ENCODE assay signal across 8 cellular contexts in genomic region chr5:52915176-52915875, GRCh38.
DNase-seq lines count a peak whose midpoint lies in the region; ATAC-seq, FAIRE-seq and TF ChIP-seq lines count a peak whose summit lies in the region.

No MANE protein-coding gene starts in this region.

- DNase-seq in A549 (ENCODE audit: low read depth in 1 of 2, low spot score in 1 of 2), result peak; percentile 66 to 80
- DNase-seq in NCI-H146 treated with DMSO at 0.1 percent for 48 hours (lab: John Stamatoyannopoulos, UW; ENCODE audit: unreplicated experiment), result peak; percentile 67
- peak; percentile 18 for DNase-seq in T-helper 9 cell
- peak; percentile 82 for DNase-seq in MCF 10A (ENCODE audit: unreplicated experiment)
- peak; percentile 71 for DNase-seq in iPS-NIHi7 (ENCODE audit: extremely low spot score)
- DNase-seq in stimulated activated CD4-positive, alpha-beta T cell treated with anti-CD3 and anti-CD28 coated beads, Interleukin-12 subunit alpha, Interleukin-12 subunit beta, amount 100 ng/mL, for 48 hours (ENCODE audit: low read depth in 2 of 3, low spot score in 1 of 3), result peak; percentile 12 to 57 (median 19)

- no peaks in the 10 kb centered on the region for H3K4me1 Mint-ChIP-seq in MCF 10A (ENCODE audit: insufficient read depth, unreplicated experiment)

- peak overlapping the region; percentile 66 for H3K4me2 ChIP-seq in A549

- H3K4me3 Mint-ChIP-seq in MCF 10A (ENCODE audit: unreplicated experiment), result peak overlapping the region; percentile 68

- H3K4me3 ChIP-seq in A549, result peak overlapping the region; percentile 37

- no peaks in the 10 kb centered on the region for H3K4me1 ChIP-seq in A549

- CTCF ChIA-PET in A549 (lab: Yijun Ruan, JAX), result interaction anchor here (0.6 to 1.0 kb wide), 24 partner anchors 9 to 191 kb away, joined by 3 to 11 read pairs (median 4); no protein-coding TSS in a partner anchor
- CTCF ChIA-PET in MCF 10A (lab: Yijun Ruan, JAX), result interaction anchor here (0.5 to 3.3 kb wide), 51 partner anchors 9 to 1945 kb away, joined by 3 to 77 read pairs (median 4); partner anchors contain the start of genes ITGA1 and PELO

- H3K36me3 Mint-ChIP-seq in MCF 10A (ENCODE audit: insufficient read depth, unreplicated experiment), result no peaks in the 10 kb centered on the region

- no peak overlapping the region for H3K27ac ChIP-seq in A549

- no peak for TF ChIP-seq POLR2A in A549 (IDR thresholded peaks at IDR 0.05; ENCODE audit: low read length)

- peak; percentile 66 to 77 for TF ChIP-seq RAD21 in A549 (conservative IDR thresholded peaks at IDR 0.05 in 1 of 2, IDR thresholded peaks at IDR 0.05 in 1 of 2)

- 4% methylated on average over 4 of the region's 4 CpGs for WGBS in A549 (ENCODE audit: missing lambda C conversion rate)

- H3K27me3 Mint-ChIP-seq in MCF 10A (ENCODE audit: insufficient read depth, unreplicated experiment), result no peaks in the 10 kb centered on the region

- intact Hi-C loops in MCF 10A (cut with micrococcal nuclease), result loop anchor here (1.0 kb wide), 3 partner anchors 114 to 222 kb away; partner anchors contain the start of genes ITGA1 and PELO

- POLR2A ChIA-PET in A549 (lab: Yijun Ruan, JAX), result interaction anchor here (1.0 kb wide), 1 partner anchor 128 kb away, joined by 3 read pairs; the partner anchor contains the start of genes ITGA1 and PELO
- POLR2A ChIA-PET in MCF 10A (lab: Yijun Ruan, JAX), result interaction anchor here (1.0 to 1.5 kb wide), 4 partner anchors 116 to 223 kb away, joined by 3 to 5 read pairs (median 4); no protein-coding TSS in a partner anchor

- ATAC-seq in A549, result peak; percentile 99
- ATAC-seq in GM18502 (IDR thresholded peaks at IDR 0.05; ENCODE audit: poor library complexity, unreplicated experiment), result peak; percentile 99
- ATAC-seq in HG02885 (IDR thresholded peaks at IDR 0.05; ENCODE audit: poor library complexity, unreplicated experiment), result peak; percentile 99

- H3K9me3 Mint-ChIP-seq in MCF 10A (ENCODE audit: unreplicated experiment), result no peaks in the 10 kb centered on the region

- TF ChIP-seq EP300 in A549 (IDR thresholded peaks at IDR 0.05), result no peak

- FAIRE-seq in A549 (lab: Jason Lieb, UNC), result peak; percentile 87

- H3K9me3 ChIP-seq in A549, result no peaks in the 10 kb centered on the region

- peak; percentile 97 for TF ChIP-seq CTCF in A549 (IDR thresholded peaks at IDR 0.05)
- TF ChIP-seq CTCF in MCF 10A (IDR thresholded peaks at IDR 0.05; ENCODE audit: unreplicated experiment), result peak; percentile 78

- no TSS peak for BruUV-seq in MCF 10A (replicated peaks; lab: Mats Ljungman, UMichigan)

- no peak overlapping the region for H3K27ac Mint-ChIP-seq in MCF 10A (ENCODE audit: low read depth, unreplicated experiment)

TF ChIP-seq in A549, 52 proteins besides CTCF, POLR2A, EP300 and RAD21:
- no peak for TF ChIP-seq ATOH8 (CRISPR knock-in tag; IDR thresholded peaks at IDR 0.05; ENCODE audit: low read depth)
- no peak for TF ChIP-seq CHD4 (IDR thresholded peaks at IDR 0.05; ENCODE audit: borderline replicate concordance)
- TF ChIP-seq SMC3 (IDR thresholded peaks at IDR 0.05), result peak; percentile 84
- TF ChIP-seq HES2 (IDR thresholded peaks at IDR 0.05), result no peak

Comparison
In these comparisons a context has a peak if more than half of its experiments do, and no peak if none do; other contexts are left out.
1. DNase-seq: peak in every context shown above with its lines; median percentile 82 in MCF 10A; 73 in A549; 71 in iPS-NIHi7; 67 in NCI-H146 treated with DMSO at 0.1 percent for 48 hours; 19 in stimulated activated CD4-positive, alpha-beta T cell treated with anti-CD3 and anti-CD28 coated beads, Interleukin-12 subunit alpha, Interleukin-12 subunit beta, amount 100 ng/mL, for 48 hours; 18 in T-helper 9 cell.